ENCODE assay signal across 24 cellular contexts in genomic region chr2:232941912-232942595, GRCh38.
A peak's percentile ranks its signal among the peaks of the same experiment; 100 is the strongest.
DNase-seq lines count a peak whose midpoint lies in the region; ATAC-seq, FAIRE-seq and TF ChIP-seq lines count a peak whose summit lies in the region.
"Had no signal": no experiment of that assay in that cellular context is flagged by ENCODE, and none has a peak within 500 bp of the region (broad histone marks: within the 10 kb centered on the region; RNA-seq: fewer than 3 reads in every experiment).

No MANE protein-coding gene starts in this region.

- no peak overlapping the region for H3K27ac ChIP-seq in keratinocyte (ENCODE audit: control insufficient read depth, insufficient read depth, low read length)
- H3K27ac ChIP-seq: HL-60, PC-9, SJSA1 had no signal

- H3K79me2 ChIP-seq in keratinocyte (ENCODE audit: control insufficient read depth, insufficient read depth, low read length), result no peaks in the 10 kb centered on the region

- H3K4me1 ChIP-seq in keratinocyte (ENCODE audit: control insufficient read depth, extremely low read depth, insufficient read depth, low read length), result peaks cover 8% of the 10 kb centered on the region
- H3K4me1 ChIP-seq: SJSA1 had no signal

- H3K9me3 Mint-ChIP-seq in stimulated activated naive CD8-positive, alpha-beta T cell treated with anti-CD3 and anti-CD28 coated beads, Interleukin-15, amount 100 ng/mL, for 72 hours, result peaks cover 4 to 6% of the 10 kb centered on the region in 2 donors

- dilution Hi-C loops in keratinocyte (cut with MboI; ENCODE audit: extremely low pct_ligation_motif_present, low sequenced_read_pairs), result no loop called here

- FAIRE-seq in bronchial epithelial cell (lab: Jason Lieb, UNC) (peak; percentile 76), keratinocyte (lab: Jason Lieb, UNC) (peak; percentile 64)
- FAIRE-seq: G401.6 had no signal

- H3K27me3 Mint-ChIP-seq in stimulated activated naive CD8-positive, alpha-beta T cell treated with anti-CD3 and anti-CD28 coated beads, Interleukin-15, amount 100 ng/mL, for 72 hours, result peaks cover 11% of the 10 kb centered on the region

- no peaks in the 10 kb centered on the region for H3K27me3 ChIP-seq in bronchial epithelial cell (ENCODE audit: control insufficient read depth, insufficient read depth, low read length)
- no peaks in the 10 kb centered on the region for H3K27me3 ChIP-seq in keratinocyte (ENCODE audit: control insufficient read depth, extremely low read depth, insufficient read depth, low read length)
- H3K27me3 ChIP-seq: SJSA1 had no signal

- TF ChIP-seq CTCF in bronchial epithelial cell (IDR thresholded peaks at IDR 0.05; ENCODE audit: insufficient read depth, low read length, severe bottlenecking) (no peak), keratinocyte (optimal IDR thresholded peaks at IDR 0.05 in 1 of 3, IDR thresholded peaks at IDR 0.05 in 1 of 3, conservative IDR thresholded peaks at IDR 0.05 in 1 of 3; ENCODE audit: extremely low read depth in 1 of 3, insufficient read depth in 2 of 3, low read length in 3 of 3) (no peak)

- no peaks in the 10 kb centered on the region for H3K9me1 ChIP-seq in keratinocyte (ENCODE audit: control insufficient read depth, extremely low read depth, insufficient read depth, low read length)

- peaks cover 2% of the 10 kb centered on the region for H3K9me3 ChIP-seq in keratinocyte (ENCODE audit: control insufficient read depth, low read depth, low read length)
- H3K9me3 ChIP-seq: SJSA1 had no signal

- H2AFZ ChIP-seq in keratinocyte (ENCODE audit: control insufficient read depth, low read length), result no peak overlapping the region
- H2AFZ ChIP-seq: PC-9 had no signal

- H3K4me1 Mint-ChIP-seq in stimulated activated naive CD8-positive, alpha-beta T cell treated with anti-CD3 and anti-CD28 coated beads, Interleukin-15, amount 100 ng/mL, for 72 hours, result no peaks in the 10 kb centered on the region

- intact Hi-C loops in left colon (cut with DNase I, micrococcal nuclease) (no loop called here), Right ventricle myocardium inferior (cut with DNase I) (no loop called here)

- H3K9ac ChIP-seq in keratinocyte (ENCODE audit: control insufficient read depth, extremely low read depth, insufficient read depth, low read length), result no peak overlapping the region

- no peaks in the 10 kb centered on the region for H4K20me1 ChIP-seq in keratinocyte (ENCODE audit: control insufficient read depth, extremely low read depth, insufficient read depth, low read length)

- H3K27ac Mint-ChIP-seq in stimulated activated naive CD8-positive, alpha-beta T cell treated with anti-CD3 and anti-CD28 coated beads, Interleukin-15, amount 100 ng/mL, for 72 hours, result no peak overlapping the region

- peak overlapping the region; percentile 37 for H3K4me2 ChIP-seq in keratinocyte (ENCODE audit: control insufficient read depth, extremely low read depth, insufficient read depth, low read depth, low read length)
- H3K4me2 ChIP-seq: PC-9 had no signal

- no peak for ATAC-seq in stimulated activated naive CD8-positive, alpha-beta T cell treated with anti-CD3 and anti-CD28 coated beads, Interleukin-15, amount 100 ng/mL, for 72 hours
- no peak for ATAC-seq in left colon
- no peak for ATAC-seq in Right ventricle myocardium inferior
- ATAC-seq: HCT116 had no signal

- H3K36me3 ChIP-seq in bronchial epithelial cell (ENCODE audit: control insufficient read depth, insufficient read depth, low read length) (no peaks in the 10 kb centered on the region), keratinocyte (ENCODE audit: control insufficient read depth in 2 of 2, extremely low read depth in 1 of 2, insufficient read depth in 2 of 2, low read length in 2 of 2) (no peaks in the 10 kb centered on the region)
- H3K36me3 ChIP-seq: SJSA1 had no signal

- no peak overlapping the region for H3K4me3 Mint-ChIP-seq in stimulated activated naive CD8-positive, alpha-beta T cell treated with anti-CD3 and anti-CD28 coated beads, Interleukin-15, amount 100 ng/mL, for 72 hours

- no peak overlapping the region for H3K4me3 ChIP-seq in bronchial epithelial cell (ENCODE audit: low read depth, low read length)
- peak overlapping the region in 1 of 3 experiments; percentile 7 for H3K4me3 ChIP-seq in keratinocyte (ENCODE audit: control insufficient read depth in 2 of 3, extremely low read depth in 1 of 3, insufficient read depth in 2 of 3, low read depth in 1 of 3, low read length in 3 of 3)
- H3K4me3 ChIP-seq: PC-9, SJSA1 had no signal

- DNase-seq in Daoy (ENCODE audit: low read depth) (peak; percentile 21), HT1080 (ENCODE audit: low read depth) (peak; percentile 30), bronchial epithelial cell (ENCODE audit: low read depth) (peak; percentile 39), keratinocyte (ENCODE audit: low read depth, low spot score) (no peak), left colon (no peak), GOT3 (lab: John Stamatoyannopoulos, UW) (no peak), Right ventricle myocardium inferior (ENCODE audit: missing footprints) (no peak)
- no peak for DNase-seq in stimulated activated naive CD8-positive, alpha-beta T cell treated with anti-CD3 and anti-CD28 coated beads, Interleukin-15, amount 100 ng/mL, for 72 hours
- DNase-seq: C1 segment of cervical spinal cord; CD4-positive, alpha-beta memory T cell; COR-L47; DMS53; MM.1S; NCI-H2029; NCI-H446; NCI-H524 treated with DMSO at 0.1 percent for 48 hours; NCI-H82; NK-92 treated with Interleukin-12 subunit alpha and Interleukin-12 subunit beta, amount 100 ng/mL, for 24 hours; PC-9; Right ventricle myocardium superior had no signal

Comparison
In these comparisons a context has a peak if more than half of its experiments do, and no peak if none do; other contexts are left out.
1. DNase-seq: peak in Daoy (single experiment), HT1080 (single experiment) and bronchial epithelial cell (single experiment); none in keratinocyte (single experiment), stimulated activated naive CD8-positive, alpha-beta T cell treated with anti-CD3 and anti-CD28 coated beads, Interleukin-15, amount 100 ng/mL, for 72 hours (0 of 2), left colon (0 of 2), GOT3 (single experiment) and Right ventricle myocardium inferior (single experiment).